In genomic region chr1:51642739-51643142, GRCh38 we compare ENCODE assay signal across 11 cellular contexts. TPM values are rescaled to one million over a fixed set of nuclear protein-coding genes. Genes with fewer than 3 reads are reported as not detected.
A peak's percentile ranks its signal among the peaks of the same experiment; 100 is the strongest.
DNase-seq lines count a peak whose midpoint lies in the region; ATAC-seq and TF ChIP-seq lines count a peak whose summit lies in the region.
"Had no signal": no experiment of that assay in that cellular context is flagged by ENCODE, and none has a peak within 500 bp of the region (broad histone marks: within the 10 kb centered on the region; RNA-seq: fewer than 3 reads in every experiment).

No MANE protein-coding gene starts in this region.

- peaks cover 16% of the 10 kb centered on the region for H3K36me3 Mint-ChIP-seq in HFFc6 (ENCODE audit: low read depth)

- H3K4me3 Mint-ChIP-seq in HFFc6, result peak overlapping the region; percentile 74
- H3K4me3 Mint-ChIP-seq: activated T-helper 1 cell treated with anti-CD3 and anti-CD28 coated beads, Interleukin-12 subunit alpha, Interleukin-12 subunit beta, Interleukin-2, Interleukin-4 antibody, amounts not matched to agents 30 ng/mL and 10 ng/mL and 1 ng/mL, durations not matched to agents 14 hours and 24 hours and 36 hours; T-helper 17 cell had no signal

- H3K27ac ChIP-seq in mesodermal cell (ENCODE audit: low read depth, low read length, severe bottlenecking) (peak overlapping the region; percentile 33), thoracic aorta (peak overlapping the region; percentile 68 to 75)
- H3K27ac ChIP-seq: right lobe of liver had no signal

- H3K4me1 ChIP-seq in mesodermal cell (ENCODE audit: control insufficient read depth, insufficient read depth, low read length, poor library complexity, severe bottlenecking) (peaks cover 27% of the 10 kb centered on the region), thoracic aorta (ENCODE audit: control insufficient read depth in 1 of 2, low read depth in 2 of 2) (peaks cover 36 to 71% of the 10 kb centered on the region in 2 donors)

- no peak for TF ChIP-seq CTCF in HFFc6 (IDR thresholded peaks at IDR 0.05)
- no peak for TF ChIP-seq CTCF in thoracic aorta (IDR thresholded peaks at IDR 0.05)

- peak overlapping the region; percentile 93 for H3K27ac Mint-ChIP-seq in HFFc6
- H3K27ac Mint-ChIP-seq: activated T-helper 1 cell treated with anti-CD3 and anti-CD28 coated beads, Interleukin-12 subunit alpha, Interleukin-12 subunit beta, Interleukin-2, Interleukin-4 antibody, amounts not matched to agents 30 ng/mL and 10 ng/mL and 1 ng/mL, durations not matched to agents 14 hours and 24 hours and 36 hours; T-helper 17 cell had no signal

- H3K27me3 Mint-ChIP-seq in HFFc6 (ENCODE audit: insufficient read depth), result peaks cover 1% of the 10 kb centered on the region; the same call in 1 of the 2 replicates
- H3K27me3 Mint-ChIP-seq: T-helper 17 cell had no signal

- H3K9me3 Mint-ChIP-seq in HFFc6, result no peaks in the 10 kb centered on the region
- H3K9me3 Mint-ChIP-seq: activated T-helper 1 cell treated with anti-CD3 and anti-CD28 coated beads, Interleukin-12 subunit alpha, Interleukin-12 subunit beta, Interleukin-2, Interleukin-4 antibody, amounts not matched to agents 30 ng/mL and 10 ng/mL and 1 ng/mL, durations not matched to agents 14 hours and 24 hours and 36 hours had no signal

- H3K9me3 ChIP-seq in mesodermal cell (ENCODE audit: control insufficient read depth, low read length) (no peaks in the 10 kb centered on the region), thoracic aorta (no peaks in the 10 kb centered on the region)
- H3K9me3 ChIP-seq: right lobe of liver had no signal

- H3K27me3 ChIP-seq in thoracic aorta (replicated peaks; ENCODE audit: insufficient read depth), result no peaks in the 10 kb centered on the region
- H3K27me3 ChIP-seq: right lobe of liver had no signal

- H3K36me3 ChIP-seq in mesodermal cell (ENCODE audit: control insufficient read depth, insufficient read depth, low read length), result no peaks in the 10 kb centered on the region
- no peaks in the 10 kb centered on the region for H3K36me3 ChIP-seq in thoracic aorta
- H3K36me3 ChIP-seq: right lobe of liver had no signal

- DNase-seq in HFFc6 (peak; percentile 93), dedifferentiated amniotic fluid mesenchymal stem cell (ENCODE audit: extremely low spot score) (peak; percentile 90), thoracic aorta (ENCODE audit: low spot score) (no peak), LoVo (ENCODE audit: low spot score) (no peak), SIG-M5 treated with dmso at 0.1 percent for 504 hours (lab: John Stamatoyannopoulos, UW; ENCODE audit: unreplicated experiment) (no peak), 8988T (no peak)
- DNase-seq: right lobe of liver, T-helper 17 cell had no signal

- H3K4me3 ChIP-seq in mesodermal cell (ENCODE audit: extremely low read depth, insufficient read depth, low read length, poor library complexity, severe bottlenecking), result no peak overlapping the region
- H3K4me3 ChIP-seq in thoracic aorta, result no peak overlapping the region
- H3K4me3 ChIP-seq: right lobe of liver had no signal

- WGBS in mesodermal cell (ENCODE audit: insufficient coverage in 2 of 2), 2 experiments, result no CpG with 5 or more reads among the region's 1 CpG

- no peak for ATAC-seq in thoracic aorta (ENCODE audit: insufficient number of reproducible peaks, low FRiP score, low read depth)
- ATAC-seq in GM21423 (IDR thresholded peaks at IDR 0.05; ENCODE audit: unreplicated experiment), result no peak
- ATAC-seq: T-helper 17 cell had no signal

- peaks cover 72% of the 10 kb centered on the region for H3K4me1 Mint-ChIP-seq in HFFc6 (ENCODE audit: low read depth)

RNA-seq across cellular contexts. Expression of gene OSBPL9, which starts 25.8 kb away (rescaled TPM):
- 10 to 100 TPM; 39.8 to 54.2 (median 44.8) TPM for total RNA-seq in HFFc6 (2021; fragmentation: NEBNext Ultra II Directional; extraction: Animal tissue kit (Norgen Biotek cat#: 25700))
- 133 TPM for polyA plus RNA-seq in mesodermal cell (2013, experiment 1 of 2)
- polyA plus RNA-seq in mesodermal cell (2013, experiment 2 of 2), result 141 TPM
- 100 to 1,000 TPM in 1 of 2 donors, 10 to 100 TPM in 1; 94.1 to 114 TPM for total RNA-seq in thoracic aorta

Comparison
In these comparisons a context has a peak if more than half of its experiments do, and no peak if none do; other contexts are left out.
1. DNase-seq: peak in HFFc6 (single experiment) and dedifferentiated amniotic fluid mesenchymal stem cell (single experiment); none in thoracic aorta (single experiment), LoVo (single experiment), SIG-M5 treated with dmso at 0.1 percent for 504 hours (single experiment) and 8988T (single experiment).